Comparison of ENCODE assay signal across 23 cellular contexts in the genomic region with DNA sequence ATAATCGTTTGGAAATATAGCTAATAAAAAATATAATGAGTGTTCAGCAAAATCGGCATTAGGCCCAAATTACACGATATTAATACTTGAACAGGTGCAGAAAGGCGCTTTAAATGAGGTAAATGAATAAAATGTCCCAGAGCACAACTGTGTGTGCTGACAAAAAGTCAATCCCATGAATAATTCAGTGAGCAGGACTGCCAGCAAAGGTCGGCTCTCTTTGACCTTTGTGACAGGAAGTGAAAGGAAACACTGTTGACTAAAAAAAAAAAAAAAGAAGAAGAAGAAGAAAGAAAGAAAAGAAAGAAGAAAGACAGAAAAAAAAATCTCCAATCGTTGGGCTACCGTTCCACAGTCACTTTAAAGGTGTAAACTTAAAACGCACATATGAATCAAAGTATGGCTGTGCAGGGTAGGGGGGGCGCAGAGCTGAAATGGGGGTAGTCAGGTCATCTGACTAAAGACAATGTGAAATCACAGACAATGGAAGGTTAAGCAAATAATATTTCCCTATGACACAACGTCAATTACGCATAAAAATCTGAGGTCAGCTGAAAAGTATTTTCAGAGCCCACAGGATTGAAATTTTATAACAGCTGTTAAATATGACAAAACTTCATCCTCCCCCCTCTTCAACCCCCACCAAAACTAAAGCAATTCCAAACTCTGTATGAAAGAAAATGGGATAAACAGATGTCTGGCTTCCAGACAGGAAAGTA. TPM values are rescaled to one million over a fixed set of nuclear protein-coding genes. Genes with fewer than 3 reads are reported as not detected.
DNase-seq lines count a peak whose midpoint lies in the region; ATAC-seq and TF ChIP-seq lines count a peak whose summit lies in the region.
"Had no signal": no experiment of that assay in that cellular context is flagged by ENCODE, and none has a peak within 500 bp of the region (broad histone marks: within the 10 kb centered on the region; RNA-seq: fewer than 3 reads in every experiment).

No MANE protein-coding gene starts in this region.

- peaks cover 0 to 6% (median 0%) of the 10 kb centered on the region in 9 donors for H3K36me3 ChIP-seq in heart left ventricle
- H3K36me3 ChIP-seq: stomach had no signal

- intact Hi-C loops in heart left ventricle (cut with DNase I) (loop anchor here in 1 of 10 donors (5.0 kb wide), 1 partner anchor 61 kb away; no protein-coding TSS in a partner anchor), posterior vena cava (cut with DNase I) (no loop called here)

- peaks cover 0 to 28% (median 15%) of the 10 kb centered on the region in 9 donors for H3K27me3 ChIP-seq in heart left ventricle

- no peak for TF ChIP-seq POLR2A in heart left ventricle (IDR thresholded peaks at IDR 0.05)

- 44 to 54% (median 50%) methylated on average over 11 of the region's 11 CpGs for WGBS in heart left ventricle, 4 donors

- H3K9me3 ChIP-seq in heart left ventricle: no peaks in the 10 kb centered on the region
- H3K9me3 ChIP-seq: SK-N-SH, stomach had no signal

- peaks cover 79% of the 10 kb centered on the region for H3K27me3 Mint-ChIP-seq in central memory CD8-positive, alpha-beta T cell

- DNase-seq in AG20443 (ENCODE audit: low spot score) (peak; percentile 78), heart left ventricle (no peak), posterior vena cava (ENCODE audit: low spot score) (peak; percentile 68), NCI-H82 (lab: John Stamatoyannopoulos, UW) (no peak), inferior parietal cortex (ENCODE audit: extremely low spot score) (no peak)
- DNase-seq in central memory CD8-positive, alpha-beta T cell (ENCODE audit: low spot score in 2 of 2): no peak
- no peak for DNase-seq in activated CD4-positive, CD25-positive, alpha-beta regulatory T cell treated with anti-CD3 and anti-CD28 coated beads, Interleukin-2, amount 50 U/mL, for 72 hours
- DNase-seq: activated CD4-positive, alpha-beta T cell treated with anti-CD3 and anti-CD28 coated beads, Interleukin-2, amount 10 ng/mL, durations not matched to agents 24 days and 14 days; activated CD8-positive, alpha-beta memory T cell treated with anti-CD3 and anti-CD28 coated beads, Interleukin-2, amount 50 U/mL, for 4 hours; activated gamma-delta T cell; anterior cingulate cortex; CD8-positive, alpha-beta memory T cell; HFFc6; NCI-H2081; NCI-H526; PC-9; retina; SK-N-SH; stimulated activated CD4-positive, alpha-beta T cell treated with anti-CD3 and anti-CD28 coated beads, Interleukin-1b, Interleukin-23, amount 100 ng/mL, for 48 hours; T1000 had no signal

- TF ChIP-seq CTCF in heart left ventricle (IDR thresholded peaks at IDR 0.05): no peak

- H3K4me3 Mint-ChIP-seq in central memory CD8-positive, alpha-beta T cell: no peak overlapping the region
- H3K4me3 Mint-ChIP-seq: activated CD4-positive, alpha-beta T cell treated with anti-CD3 and anti-CD28 coated beads, Interleukin-2, amount 10 ng/mL, durations not matched to agents 24 days and 14 days; CD8-positive, alpha-beta memory T cell; HFFc6; memory B cell had no signal

- H3K4me1 Mint-ChIP-seq in central memory CD8-positive, alpha-beta T cell: no peaks in the 10 kb centered on the region
- H3K4me1 Mint-ChIP-seq: memory B cell had no signal

- peak overlapping the region; percentile 59 for H3K27ac Mint-ChIP-seq in central memory CD8-positive, alpha-beta T cell (ENCODE audit: low read depth)
- H3K27ac Mint-ChIP-seq: activated CD4-positive, alpha-beta T cell treated with anti-CD3 and anti-CD28 coated beads, Interleukin-2, amount 10 ng/mL, durations not matched to agents 24 days and 14 days; CD8-positive, alpha-beta memory T cell; HFFc6; memory B cell had no signal

- H3K36me3 Mint-ChIP-seq in central memory CD8-positive, alpha-beta T cell (ENCODE audit: insufficient read depth): no peaks in the 10 kb centered on the region
- H3K36me3 Mint-ChIP-seq: CD8-positive, alpha-beta memory T cell; memory B cell had no signal

- H3K4me3 ChIP-seq in heart left ventricle: peak overlapping the region in 9 of 12 donors; percentile 6 to 93 (median 73)
- H3K4me3 ChIP-seq: PC-9, stomach had no signal

- peak overlapping the region; percentile 67 to 94 (median 90) for H3K27ac ChIP-seq in heart left ventricle
- H3K27ac ChIP-seq: PC-9 had no signal

- ATAC-seq in central memory CD8-positive, alpha-beta T cell (replicated peaks; ENCODE audit: extremely low read depth, poor library complexity, severe bottlenecking): no peak
- ATAC-seq in heart left ventricle: peak; percentile 25 to 77 (median 58)
- ATAC-seq in HG02642 (IDR thresholded peaks at IDR 0.05; ENCODE audit: poor library complexity, unreplicated experiment): no peak

- H3K9me3 Mint-ChIP-seq in central memory CD8-positive, alpha-beta T cell: no peaks in the 10 kb centered on the region
- H3K9me3 Mint-ChIP-seq: HFFc6 had no signal

- peaks cover 13 to 69% (median 48%) of the 10 kb centered on the region in 12 donors for H3K4me1 ChIP-seq in heart left ventricle

RNA-seq across cellular contexts. Expression of gene EBF3, which starts 11.1 kb away (rescaled TPM):
- 1 to 10 TPM; 3.6 to 8.8 (median 7.2) TPM for total RNA-seq in heart left ventricle
- polyA plus RNA-seq in heart left ventricle: 1 to 10 TPM; 4.3 TPM
- 1 to 10 TPM; 8.7 to 9.1 TPM for total RNA-seq in posterior vena cava
- total RNA-seq: activated CD4-positive, alpha-beta T cell treated with anti-CD3 and anti-CD28 coated beads, Interleukin-2, amount 10 ng/mL, durations not matched to agents 24 days and 14 days; CD8-positive, alpha-beta memory T cell; PC-9 had no signal
- polyA plus RNA-seq: CD8-positive, alpha-beta memory T cell; SK-N-SH had no signal

Comparison
In these comparisons a context has a peak if more than half of its experiments do, and no peak if none do; other contexts are left out.
1. DNase-seq: peak in AG20443 (single experiment) and posterior vena cava (single experiment); none in central memory CD8-positive, alpha-beta T cell (0 of 2), heart left ventricle (0 of 5), activated CD4-positive, CD25-positive, alpha-beta regulatory T cell treated with anti-CD3 and anti-CD28 coated beads, Interleukin-2, amount 50 U/mL, for 72 hours (single experiment), NCI-H82 (single experiment) and inferior parietal cortex (single experiment).
2. ATAC-seq: peak in heart left ventricle (4 of 4); none in central memory CD8-positive, alpha-beta T cell (single experiment) and HG02642 (single experiment).